Comparison of ENCODE assay signal across 8 cellular contexts in genomic region chr5:152393420-152393819, GRCh38. TPM values are rescaled to one million over a fixed set of nuclear protein-coding genes. Genes with fewer than 3 reads are reported as not detected.
"Had no signal": no experiment of that assay in that cellular context is flagged by ENCODE, and none has a peak within 500 bp of the region (broad histone marks: within the 10 kb centered on the region; RNA-seq: fewer than 3 reads in every experiment).

No MANE protein-coding gene starts in this region.

- H3K4me3 ChIP-seq: K562 had no signal

- H3K27ac Mint-ChIP-seq: IgD-negative memory B cell had no signal

- H3K4me3 Mint-ChIP-seq: IgD-negative memory B cell had no signal

- DNase-seq: IMR-90, KBM-7 had no signal

- H3K4me1 Mint-ChIP-seq: IgD-negative memory B cell had no signal

- FAIRE-seq: HepG2, HTR-8/SVneo, K562 had no signal

- ATAC-seq: HepG2, K562 had no signal

- H3K27ac ChIP-seq: HL-60 had no signal

- H3K27me3 Mint-ChIP-seq: IgD-negative memory B cell had no signal

RNA-seq across cellular contexts. Expression of gene NMUR2, which starts 11.7 kb away (rescaled TPM):
- total RNA-seq: HepG2, HT1080, IMR-90, K562 had no signal
- polyA plus RNA-seq: HepG2, IgD-negative memory B cell, IMR-90, K562 had no signal
